In genomic region chr14:75067765-75068164, GRCh38 we compare ENCODE assay signal across 7 cellular contexts. TPM values are rescaled to one million over a fixed set of nuclear protein-coding genes. Genes with fewer than 3 reads are reported as not detected.
DNase-seq lines count a peak whose midpoint lies in the region; ATAC-seq, FAIRE-seq and TF ChIP-seq lines count a peak whose summit lies in the region.
"Not testable (repeated sequence)": the region's sequence is repeated elsewhere in the genome, so short reads cannot be mapped to it uniquely, and the experiment has no call there.

No MANE protein-coding gene starts in this region.

- H3F3A ChIP-seq in GM23248 (ENCODE audit: insufficient read depth) (peaks cover 23% of the 10 kb centered on the region; the same call in 1 of the 2 replicates), PC-9 (ENCODE audit: insufficient read depth, low read depth) (peaks cover 52% of the 10 kb centered on the region)

- not testable (repeated sequence) for H3K4me2 ChIP-seq in GM23248 (ENCODE audit: unreplicated experiment)
- H3K4me2 ChIP-seq in PC-9, result peak overlapping the region; percentile 94
- peak overlapping the region; percentile 98 for H3K4me2 ChIP-seq in HepG2 (ENCODE audit: low read depth, low read length)

- not testable (repeated sequence) for BruUV-seq in PC-9 (replicated peaks; lab: Mats Ljungman, UMichigan); HepG2 (replicated peaks; lab: Mats Ljungman, UMichigan)

- not testable (repeated sequence) for H3K79me2 ChIP-seq in GM23248 (ENCODE audit: insufficient read depth)
- H3K79me2 ChIP-seq in PC-9 (ENCODE audit: low read depth) (peaks cover 30% of the 10 kb centered on the region), HepG2 (ENCODE audit: insufficient read depth, low read length) (peaks cover 24% of the 10 kb centered on the region)

- not testable (repeated sequence) for TF ChIP-seq CTCF in PC-9 (conservative IDR thresholded peaks at IDR 0.05); body of pancreas (IDR thresholded peaks at IDR 0.05); gastroesophageal sphincter (IDR thresholded peaks at IDR 0.05); HepG2 (CRISPR knock-in tag; IDR thresholded peaks at IDR 0.05); prostate gland (IDR thresholded peaks at IDR 0.05); testis (IDR thresholded peaks at IDR 0.05)

- H3K9ac ChIP-seq in GM23248 (0 out of 2 replicates have a peak overlapping the region, but pooled peaks have one; percentile 80), HepG2 (ENCODE audit: insufficient read depth, low read depth, low read length) (peak overlapping the region; percentile 89; the same call in 1 of the 2 replicates)

- not testable (repeated sequence) for DNase-seq in GM23248; PC-9; body of pancreas; HepG2 (ENCODE audit: low spot score); prostate gland (ENCODE audit: low spot score); testis

- FAIRE-seq in HepG2 (lab: Jason Lieb, UNC), result not testable (repeated sequence)

- not testable (repeated sequence) for H3K9me3 ChIP-seq in GM23248 (ENCODE audit: low read depth); PC-9 (ENCODE audit: insufficient read depth, low read depth); body of pancreas; gastroesophageal sphincter; HepG2 (ENCODE audit: low read length); prostate gland; testis

- H3K9me2 ChIP-seq in GM23248 (ENCODE audit: insufficient read depth); PC-9 (ENCODE audit: insufficient read depth): not testable (repeated sequence)

- 91 to 97% methylated on average over 4 of the region's 4 CpGs for WGBS in GM23248 (ENCODE audit: low coverage in 1 of 2, low lambda C conversion rate in 2 of 2, missing lambda C conversion rate in 2 of 2), 2 experiments
- WGBS in body of pancreas, 2 donors, result 73 to 86% methylated on average over 4 of the region's 4 CpGs
- WGBS in gastroesophageal sphincter (ENCODE audit: low coverage in 1 of 2), 2 donors, result 74 to 84% methylated on average over 2 to 4 of the region's 4 CpGs
- 42% methylated on average over 4 of the region's 4 CpGs for WGBS in HepG2 (ENCODE audit: low lambda C conversion rate)
- WGBS in prostate gland, result 83% methylated on average over 4 of the region's 4 CpGs
- 59% methylated on average over 4 of the region's 4 CpGs for WGBS in testis, 2 donors

- H4K20me1 ChIP-seq in GM23248 (ENCODE audit: insufficient read depth); PC-9 (ENCODE audit: insufficient read depth); HepG2 (ENCODE audit: insufficient read depth, low read length): not testable (repeated sequence)

- in situ Hi-C loops in GM23248 (cut with MboI); HepG2 (cut with HindIII; ENCODE audit: extremely low pct_ligation_motif_present, low pct_unique_long_range_greater_than_20kb): not testable (repeated sequence)

- CTCF ChIA-PET in PC-9 (lab: Charles Lee), result interaction anchor here (0.6 to 1.1 kb wide), 2 partner anchors 122 to 915 kb away, joined by 3 to 12 read pairs; no protein-coding TSS in a partner anchor
- CTCF ChIA-PET in HepG2 (lab: Yijun Ruan, JAX; ENCODE audit: low intra/inter-chr PET ratio, low total read pairs), result not testable (repeated sequence)

- peaks cover 20% of the 10 kb centered on the region for H3K4me1 ChIP-seq in GM23248 (ENCODE audit: insufficient read depth)
- H3K4me1 ChIP-seq in PC-9 (replicated peaks; ENCODE audit: insufficient read depth), result peaks cover 38% of the 10 kb centered on the region
- peaks cover 54% of the 10 kb centered on the region for H3K4me1 ChIP-seq in body of pancreas
- H3K4me1 ChIP-seq in gastroesophageal sphincter, result peaks cover 0 to 56% (median 18%) of the 10 kb centered on the region in 3 donors
- H3K4me1 ChIP-seq in HepG2 (ENCODE audit: insufficient read depth, low read length), result peaks cover 53% of the 10 kb centered on the region
- not testable (repeated sequence) for H3K4me1 ChIP-seq in prostate gland (replicated peaks)
- peaks cover 14% of the 10 kb centered on the region for H3K4me1 ChIP-seq in testis

- not testable (repeated sequence) for H3K36me3 ChIP-seq in GM23248 (ENCODE audit: low read depth); PC-9 (ENCODE audit: low read depth); body of pancreas (replicated peaks in 1 of 2; ENCODE audit: insufficient read depth in 1 of 2, low read depth in 2 of 2); gastroesophageal sphincter; HepG2 (replicated peaks in 1 of 2; ENCODE audit: control insufficient read depth in 1 of 2, insufficient read depth in 2 of 2, low read length in 2 of 2); prostate gland; testis (ENCODE audit: low read depth, missing control alignments)

- H3K27me3 ChIP-seq in GM23248 (replicated peaks; ENCODE audit: insufficient read depth); PC-9 (ENCODE audit: insufficient read depth, low read depth); body of pancreas; gastroesophageal sphincter; HepG2 (ENCODE audit: control insufficient read depth in 1 of 2, insufficient read depth in 2 of 2, low read length in 2 of 2); prostate gland (replicated peaks; ENCODE audit: insufficient read depth); testis: not testable (repeated sequence)

- TF ChIP-seq EP300 in gastroesophageal sphincter (IDR thresholded peaks at IDR 0.05); HepG2 (IDR thresholded peaks at IDR 0.05; ENCODE audit: low read depth in 2 of 2, low read length in 2 of 2); HepG2 (CRISPR knock-in tag; IDR thresholded peaks at IDR 0.05; ENCODE audit: borderline replicate concordance): not testable (repeated sequence)

- not testable (repeated sequence) for H2AFZ ChIP-seq in GM23248; HepG2 (ENCODE audit: low read length)
- H2AFZ ChIP-seq in PC-9, result peak overlapping the region; percentile 83; the same call in 1 of the 2 replicates

- not testable (repeated sequence) for TF ChIP-seq POLR2A in body of pancreas (IDR thresholded peaks at IDR 0.05); gastroesophageal sphincter (IDR thresholded peaks at IDR 0.05); HepG2 (IDR thresholded peaks at IDR 0.05; ENCODE audit: insufficient read depth in 1 of 2, low read depth in 2 of 2, low read length in 2 of 2); prostate gland (IDR thresholded peaks at IDR 0.05); testis (IDR thresholded peaks at IDR 0.05)

- TF ChIP-seq RAD21 in HepG2 (CRISPR knock-in tag; IDR thresholded peaks at IDR 0.05), result not testable (repeated sequence)

- intact Hi-C loops in PC-9 (cut with micrococcal nuclease; ENCODE audit: unreplicated experiment), result loop anchor here (2.0 kb wide), 2 partner anchors 17 to 127 kb away; partner anchors contain the start of gene MLH3
- intact Hi-C loops in body of pancreas (cut with DNase I), result not testable (repeated sequence)
- intact Hi-C loops in HepG2 (cut with micrococcal nuclease; ENCODE audit: unreplicated experiment), result loop anchor here (10.0 kb wide), 1 partner anchor 63 kb away; the partner anchor contains the start of gene EIF2B2
- intact Hi-C loops in prostate gland (cut with DNase I), result loop anchor here (2.0 kb wide), 1 partner anchor 17 kb away; the partner anchor contains the start of gene MLH3
- intact Hi-C loops in testis (cut with DNase I; ENCODE audit: low total_unique reads), result loop anchor here (10.0 kb wide), 1 partner anchor 123 kb away; no protein-coding TSS in a partner anchor

- ATAC-seq in body of pancreas, gastroesophageal sphincter, HepG2: not testable (repeated sequence)

- H3K27ac ChIP-seq in GM23248; HepG2 (ENCODE audit: extremely low read length, insufficient read depth, low read length): not testable (repeated sequence)
- H3K27ac ChIP-seq in PC-9 (peak overlapping the region; percentile 79), body of pancreas (peak overlapping the region in 3 of 4 donors; percentile 89 to 94 (median 94)), gastroesophageal sphincter (peak overlapping the region; percentile 54 to 89 (median 88)), prostate gland (peak overlapping the region; percentile 86 to 91), testis (peak overlapping the region; percentile 78 to 81)

- POLR2A ChIA-PET in PC-9 (lab: Charles Lee; ENCODE audit: unreplicated experiment) (interaction anchor here (0.5 to 0.7 kb wide), 6 partner anchors 19 to 574 kb away, joined by 3 to 17 read pairs (median 6); partner anchors contain the start of genes ISCA2, JDP2 and NPC2), HepG2 (lab: Yijun Ruan, JAX) (interaction anchor here (1.0 to 2.3 kb wide), 3 partner anchors 17 to 188 kb away, joined by 3 to 13 read pairs (median 5); partner anchors contain the start of gene MLH3)

- H3K4me3 ChIP-seq in GM23248, result 0 out of 2 replicates have a peak overlapping the region, but pooled peaks have one; percentile 73
- peak overlapping the region; percentile 71 for H3K4me3 ChIP-seq in PC-9
- H3K4me3 ChIP-seq in body of pancreas, prostate gland, testis: not testable (repeated sequence)
- H3K4me3 ChIP-seq in gastroesophageal sphincter, result peak overlapping the region in 1 of 2 donors; percentile 56
- H3K4me3 ChIP-seq in HepG2 (replicated peaks in 1 of 3; ENCODE audit: insufficient read depth in 1 of 3, low read depth in 2 of 3, low read length in 3 of 3), result peak overlapping the region in 2 of 3 experiments; percentile 68 to 80; a peak in 4 of 6 replicates

RNA-seq across cellular contexts. Expression of gene ZC2HC1C, which starts 1.7 kb away (rescaled TPM):
- 2.8 and 5.3 TPM in 2 replicates for total RNA-seq in GM23248 (2014; rRNA removed; shearing (Covaris generic))
- polyA plus RNA-seq in GM23248 (2016; fragmentation: Nextera tagmentation; extraction: Ambion mirVana), result 1.0 TPM in 2 replicates
- 11.9 and 13.8 TPM in 2 replicates for total RNA-seq in PC-9 (2021)
- 1 to 10 TPM; 7.3 to 7.8 TPM for total RNA-seq in body of pancreas
- total RNA-seq in gastroesophageal sphincter, result 1 to 10 TPM; 4.4 to 8.0 (median 5.1) TPM
- total RNA-seq in HepG2 (2016; rRNA removed; fragmentation: Illumina TruSeq; extraction: Trizol), result 3.3 and 5.3 TPM in 2 replicates
- 2.6 and 3.3 TPM in 2 replicates for total RNA-seq in HepG2 (2016; cell fraction: cytosol; rRNA removed; fragmentation: Illumina TruSeq; extraction: Trizol; ENCODE audit: low read depth)
- total RNA-seq in HepG2 (2016; cell fraction: insoluble cytoplasmic fraction; rRNA removed; fragmentation: Illumina TruSeq; extraction: Trizol), result 4.5 and 4.8 TPM in 2 replicates
- 3.8 and 4.6 TPM in 2 replicates for total RNA-seq in HepG2 (2016; cell fraction: membrane; rRNA removed; fragmentation: Illumina TruSeq; extraction: Trizol)
- 3.6 and 5.8 TPM in 2 replicates for total RNA-seq in HepG2 (2016; cell fraction: nucleus; rRNA removed; fragmentation: Illumina TruSeq; extraction: Trizol)
- 3.0 and 3.5 TPM in 2 replicates for polyA plus RNA-seq in HepG2 (2011; rRNA removed)
- 1.7 and 2.1 TPM in 2 replicates for polyA plus RNA-seq in HepG2 (2011; cell fraction: cytosol; rRNA removed)
- polyA plus RNA-seq in HepG2 (2011; cell fraction: nucleus; rRNA removed), result 2.1 and 3.0 TPM in 2 replicates
- polyA plus RNA-seq in HepG2 (2012), result 1.5 and 2.4 TPM in 2 replicates
- polyA plus RNA-seq in HepG2 (2016; cell fraction: cytosol; fragmentation: Illumina TruSeq; extraction: Trizol; ENCODE audit: low read depth), result 1.6 and 1.9 TPM in 2 replicates
- polyA plus RNA-seq in HepG2 (2016; cell fraction: insoluble cytoplasmic fraction; fragmentation: Illumina TruSeq; extraction: Trizol; ENCODE audit: low read depth), result 4.5 and 6.0 TPM in 2 replicates
- polyA plus RNA-seq in HepG2 (2016; cell fraction: membrane; fragmentation: Illumina TruSeq; extraction: Trizol; ENCODE audit: low read depth), result 1.8 and 2.2 TPM in 2 replicates
- polyA plus RNA-seq in HepG2 (2016; cell fraction: nucleus; fragmentation: Illumina TruSeq; extraction: Trizol; ENCODE audit: insufficient read depth, low read depth), result 4.8 and 5.3 TPM in 2 replicates
- polyA minus RNA-seq in HepG2 (2011; rRNA and poly(A)+ RNA removed; ENCODE audit: low replicate concordance), result 0.82 and 0.98 TPM in 2 replicates
- polyA minus RNA-seq in HepG2 (2011; cell fraction: cytosol; rRNA and poly(A)+ RNA removed), result 0.88 and 1.5 TPM in 2 replicates
- 2.4 and 4.8 TPM in 2 replicates for polyA minus RNA-seq in HepG2 (2011; cell fraction: nucleus; rRNA and poly(A)+ RNA removed)
- 10 to 100 TPM in 1 of 2 donors, 1 to 10 TPM in 1; 1.8 to 19.4 TPM for total RNA-seq in prostate gland
- 10 to 100 TPM; 35.2 to 63.5 TPM for total RNA-seq in testis
- polyA plus RNA-seq in testis (ENCODE audit: insufficient read depth, low read depth, low replicate concordance), result 233 TPM

RNA-seq across cellular contexts. Expression of gene ACYP1, which starts 3.9 kb away (rescaled TPM):
- total RNA-seq in GM23248 (2014; rRNA removed; shearing (Covaris generic)), result 5.7 and 7.3 TPM in 2 replicates
- polyA plus RNA-seq in GM23248 (2016; fragmentation: Nextera tagmentation; extraction: Ambion mirVana) (18.0 and 19.3 TPM in 2 replicates), HepG2 (2011; rRNA removed) (17.3 and 22.4 TPM in 2 replicates), testis (ENCODE audit: insufficient read depth, low read depth, low replicate concordance) (38.8 TPM)
- total RNA-seq in PC-9 (2021) (46.5 and 98.9 TPM in 2 replicates), body of pancreas (1 to 10 TPM; 8.3 to 9.9 TPM), gastroesophageal sphincter (10 to 100 TPM; 13.8 to 20.8 (median 17.1) TPM), HepG2 (2016; rRNA removed; fragmentation: Illumina TruSeq; extraction: Trizol) (9.7 and 11.1 TPM in 2 replicates), prostate gland (10 to 100 TPM; 11.2 to 14.3 TPM), testis (10 to 100 TPM; 20.1 to 24.4 TPM)
- total RNA-seq in HepG2 (2016; cell fraction: cytosol; rRNA removed; fragmentation: Illumina TruSeq; extraction: Trizol; ENCODE audit: low read depth), result 3.0 and 3.7 TPM in 2 replicates
- 11.8 and 12.0 TPM in 2 replicates for total RNA-seq in HepG2 (2016; cell fraction: insoluble cytoplasmic fraction; rRNA removed; fragmentation: Illumina TruSeq; extraction: Trizol)
- total RNA-seq in HepG2 (2016; cell fraction: membrane; rRNA removed; fragmentation: Illumina TruSeq; extraction: Trizol), result 4.6 and 5.3 TPM in 2 replicates
- total RNA-seq in HepG2 (2016; cell fraction: nucleus; rRNA removed; fragmentation: Illumina TruSeq; extraction: Trizol), result 12.2 and 12.7 TPM in 2 replicates
- polyA plus RNA-seq in HepG2 (2011; cell fraction: cytosol; rRNA removed), result 16.7 and 19.1 TPM in 2 replicates
- polyA plus RNA-seq in HepG2 (2011; cell fraction: nucleus; rRNA removed), result 8.6 and 13.9 TPM in 2 replicates
- 18.5 and 20.3 TPM in 2 replicates for polyA plus RNA-seq in HepG2 (2012)
- polyA plus RNA-seq in HepG2 (2016; cell fraction: cytosol; fragmentation: Illumina TruSeq; extraction: Trizol; ENCODE audit: low read depth), result 3.4 and 4.7 TPM in 2 replicates
- polyA plus RNA-seq in HepG2 (2016; cell fraction: insoluble cytoplasmic fraction; fragmentation: Illumina TruSeq; extraction: Trizol; ENCODE audit: low read depth), result 18.4 and 21.2 TPM in 2 replicates
- 6.4 and 6.5 TPM in 2 replicates for polyA plus RNA-seq in HepG2 (2016; cell fraction: membrane; fragmentation: Illumina TruSeq; extraction: Trizol; ENCODE audit: low read depth)
- polyA plus RNA-seq in HepG2 (2016; cell fraction: nucleus; fragmentation: Illumina TruSeq; extraction: Trizol; ENCODE audit: insufficient read depth, low read depth), result 31.3 and 35.6 TPM in 2 replicates
- 1.6 and 7.3 TPM in 2 replicates for polyA minus RNA-seq in HepG2 (2011; rRNA and poly(A)+ RNA removed; ENCODE audit: low replicate concordance)
- 2.1 and 2.5 TPM in 2 replicates for polyA minus RNA-seq in HepG2 (2011; cell fraction: cytosol; rRNA and poly(A)+ RNA removed)
- 12.7 and 14.0 TPM in 2 replicates for polyA minus RNA-seq in HepG2 (2011; cell fraction: nucleus; rRNA and poly(A)+ RNA removed)

RNA-seq across cellular contexts. Expression of gene MLH3, which starts 16.5 kb away (rescaled TPM):
- 12.3 and 19.9 TPM in 2 replicates for total RNA-seq in GM23248 (2014; rRNA removed; shearing (Covaris generic))
- 7.3 and 10.8 TPM in 2 replicates for polyA plus RNA-seq in GM23248 (2016; fragmentation: Nextera tagmentation; extraction: Ambion mirVana)
- 47.6 and 48.7 TPM in 2 replicates for total RNA-seq in PC-9 (2021)
- total RNA-seq in body of pancreas, result 10 to 100 TPM; 18.2 to 23.7 TPM
- total RNA-seq in gastroesophageal sphincter, result 10 to 100 TPM; 29.0 to 76.1 (median 32.2) TPM
- total RNA-seq in HepG2 (2016; rRNA removed; fragmentation: Illumina TruSeq; extraction: Trizol), result 24.5 and 24.8 TPM in 2 replicates
- total RNA-seq in HepG2 (2016; cell fraction: cytosol; rRNA removed; fragmentation: Illumina TruSeq; extraction: Trizol; ENCODE audit: low read depth), result 8.9 and 14.2 TPM in 2 replicates
- 22.2 and 26.0 TPM in 2 replicates for total RNA-seq in HepG2 (2016; cell fraction: insoluble cytoplasmic fraction; rRNA removed; fragmentation: Illumina TruSeq; extraction: Trizol)
- total RNA-seq in HepG2 (2016; cell fraction: membrane; rRNA removed; fragmentation: Illumina TruSeq; extraction: Trizol), result 28.2 and 35.8 TPM in 2 replicates
- 29.1 and 31.2 TPM in 2 replicates for total RNA-seq in HepG2 (2016; cell fraction: nucleus; rRNA removed; fragmentation: Illumina TruSeq; extraction: Trizol)
- 14.4 and 15.3 TPM in 2 replicates for polyA plus RNA-seq in HepG2 (2011; rRNA removed)
- 7.8 and 9.0 TPM in 2 replicates for polyA plus RNA-seq in HepG2 (2011; cell fraction: cytosol; rRNA removed)
- 20.0 and 23.6 TPM in 2 replicates for polyA plus RNA-seq in HepG2 (2011; cell fraction: nucleus; rRNA removed)
- polyA plus RNA-seq in HepG2 (2012), result 9.7 and 11.4 TPM in 2 replicates
- 0.34 and 0.69 TPM in 2 replicates for polyA plus RNA-seq in HepG2 (2016; cell fraction: cytosol; fragmentation: Illumina TruSeq; extraction: Trizol; ENCODE audit: low read depth)
- 8.3 and 12.1 TPM in 2 replicates for polyA plus RNA-seq in HepG2 (2016; cell fraction: insoluble cytoplasmic fraction; fragmentation: Illumina TruSeq; extraction: Trizol; ENCODE audit: low read depth)
- polyA plus RNA-seq in HepG2 (2016; cell fraction: membrane; fragmentation: Illumina TruSeq; extraction: Trizol; ENCODE audit: low read depth), result 1.5 and 2.4 TPM in 2 replicates
- 22.5 and 23.9 TPM in 2 replicates for polyA plus RNA-seq in HepG2 (2016; cell fraction: nucleus; fragmentation: Illumina TruSeq; extraction: Trizol; ENCODE audit: insufficient read depth, low read depth)
- 21.0 TPM in 2 replicates for polyA minus RNA-seq in HepG2 (2011; rRNA and poly(A)+ RNA removed; ENCODE audit: low replicate concordance)
- polyA minus RNA-seq in HepG2 (2011; cell fraction: cytosol; rRNA and poly(A)+ RNA removed), result 12.5 and 12.9 TPM in 2 replicates
- polyA minus RNA-seq in HepG2 (2011; cell fraction: nucleus; rRNA and poly(A)+ RNA removed), result 53.3 and 70.0 TPM in 2 replicates
- 10 to 100 TPM; 23.3 to 29.6 TPM for total RNA-seq in prostate gland
- 10 to 100 TPM; 31.8 to 36.2 TPM for total RNA-seq in testis
- polyA plus RNA-seq in testis (ENCODE audit: insufficient read depth, low read depth, low replicate concordance), result 21.5 TPM

RNA-seq across cellular contexts. Expression of gene NEK9, which starts 59.1 kb away (rescaled TPM):
- total RNA-seq in GM23248 (2014; rRNA removed; shearing (Covaris generic)), result 27.6 and 41.0 TPM in 2 replicates
- 41.2 and 47.6 TPM in 2 replicates for polyA plus RNA-seq in GM23248 (2016; fragmentation: Nextera tagmentation; extraction: Ambion mirVana)
- total RNA-seq in PC-9 (2021), result 170 and 174 TPM in 2 replicates
- total RNA-seq in body of pancreas, result 10 to 100 TPM; 26.4 to 38.4 TPM
- 10 to 100 TPM; 34.2 to 95.4 (median 85.9) TPM for total RNA-seq in gastroesophageal sphincter
- 16.5 and 29.4 TPM in 2 replicates for total RNA-seq in HepG2 (2016; rRNA removed; fragmentation: Illumina TruSeq; extraction: Trizol)
- 8.6 and 9.3 TPM in 2 replicates for total RNA-seq in HepG2 (2016; cell fraction: cytosol; rRNA removed; fragmentation: Illumina TruSeq; extraction: Trizol; ENCODE audit: low read depth)
- 17.5 and 29.6 TPM in 2 replicates for total RNA-seq in HepG2 (2016; cell fraction: insoluble cytoplasmic fraction; rRNA removed; fragmentation: Illumina TruSeq; extraction: Trizol)
- 11.8 and 12.2 TPM in 2 replicates for total RNA-seq in HepG2 (2016; cell fraction: membrane; rRNA removed; fragmentation: Illumina TruSeq; extraction: Trizol)
- 25.2 and 29.4 TPM in 2 replicates for total RNA-seq in HepG2 (2016; cell fraction: nucleus; rRNA removed; fragmentation: Illumina TruSeq; extraction: Trizol)
- 27.3 and 32.1 TPM in 2 replicates for polyA plus RNA-seq in HepG2 (2011; rRNA removed)
- 17.4 and 19.0 TPM in 2 replicates for polyA plus RNA-seq in HepG2 (2011; cell fraction: cytosol; rRNA removed)
- polyA plus RNA-seq in HepG2 (2011; cell fraction: nucleus; rRNA removed), result 69.4 and 74.5 TPM in 2 replicates
- polyA plus RNA-seq in HepG2 (2012), result 30.8 and 31.9 TPM in 2 replicates
- 0.96 and 1.7 TPM in 2 replicates for polyA plus RNA-seq in HepG2 (2016; cell fraction: cytosol; fragmentation: Illumina TruSeq; extraction: Trizol; ENCODE audit: low read depth)
- 32.5 and 34.6 TPM in 2 replicates for polyA plus RNA-seq in HepG2 (2016; cell fraction: insoluble cytoplasmic fraction; fragmentation: Illumina TruSeq; extraction: Trizol; ENCODE audit: low read depth)
- polyA plus RNA-seq in HepG2 (2016; cell fraction: membrane; fragmentation: Illumina TruSeq; extraction: Trizol; ENCODE audit: low read depth), result 4.7 and 5.0 TPM in 2 replicates
- polyA plus RNA-seq in HepG2 (2016; cell fraction: nucleus; fragmentation: Illumina TruSeq; extraction: Trizol; ENCODE audit: insufficient read depth, low read depth), result 60.6 and 64.1 TPM in 2 replicates
- 33.3 and 65.4 TPM in 2 replicates for polyA minus RNA-seq in HepG2 (2011; rRNA and poly(A)+ RNA removed; ENCODE audit: low replicate concordance)
- polyA minus RNA-seq in HepG2 (2011; cell fraction: cytosol; rRNA and poly(A)+ RNA removed), result 16.4 and 19.4 TPM in 2 replicates
- polyA minus RNA-seq in HepG2 (2011; cell fraction: nucleus; rRNA and poly(A)+ RNA removed), result 42.6 and 47.6 TPM in 2 replicates
- total RNA-seq in prostate gland, result 10 to 100 TPM; 59.5 to 89.8 TPM
- total RNA-seq in testis, result 100 to 1,000 TPM; 120 to 125 TPM
- 86.6 TPM for polyA plus RNA-seq in testis (ENCODE audit: insufficient read depth, low read depth, low replicate concordance)
